In genomic region chr11:35907648-35908431, GRCh38 we compare ENCODE assay signal across 9 cellular contexts. TPM values are rescaled to one million over a fixed set of nuclear protein-coding genes. Genes with fewer than 3 reads are reported as not detected.
A peak's percentile ranks its signal among the peaks of the same experiment; 100 is the strongest.
DNase-seq lines count a peak whose midpoint lies in the region; ATAC-seq and TF ChIP-seq lines count a peak whose summit lies in the region.
"Had no signal": no experiment of that assay in that cellular context is flagged by ENCODE, and none has a peak within 500 bp of the region (broad histone marks: within the 10 kb centered on the region; RNA-seq: fewer than 3 reads in every experiment).

No MANE protein-coding gene starts in this region.

- no peak overlapping the region for H3K9ac ChIP-seq in fibroblast of lung (ENCODE audit: insufficient read depth, low read length)
- H3K9ac ChIP-seq: parathyroid adenoma had no signal

- H4K20me1 ChIP-seq in fibroblast of lung (ENCODE audit: control insufficient read depth, extremely low read depth, insufficient read depth, low read length): no peaks in the 10 kb centered on the region

- ATAC-seq in GM21576 (IDR thresholded peaks at IDR 0.05; ENCODE audit: unreplicated experiment): peak; percentile 71

- no peak overlapping the region for H2AFZ ChIP-seq in fibroblast of lung (ENCODE audit: low read length)
- H2AFZ ChIP-seq: parathyroid adenoma had no signal

- H3K79me2 ChIP-seq in fibroblast of lung (ENCODE audit: control insufficient read depth, insufficient read depth, low read length): no peaks in the 10 kb centered on the region
- H3K79me2 ChIP-seq: parathyroid adenoma had no signal

- no peak overlapping the region for H3K27ac ChIP-seq in fibroblast of lung (ENCODE audit: insufficient read depth, low read length)
- H3K27ac ChIP-seq: parathyroid adenoma had no signal

- DNase-seq in Daoy (ENCODE audit: low read depth) (peak; percentile 29), LoVo (ENCODE audit: low spot score) (peak; percentile 55), fibroblast of lung (ENCODE audit: low read depth in 2 of 2) (peak; percentile 66 to 99), occipital lobe (lab: John Stamatoyannopoulos, UW) (no peak), activated gamma-delta T cell (lab: John Stamatoyannopoulos, UW) (no peak), DMS79 treated with DMSO at 0.1 percent for 48 hours (lab: John Stamatoyannopoulos, UW) (no peak)
- no peak for DNase-seq in stimulated activated naive CD4-positive, alpha-beta T cell treated with Interleukin-2 at 50 U/mL for 16 hours (lab: John Stamatoyannopoulos, UW)

- no peak for TF ChIP-seq CTCF in fibroblast of lung (conservative IDR thresholded peaks at IDR 0.05 in 1 of 2, IDR thresholded peaks at IDR 0.05 in 1 of 2; ENCODE audit: low read depth in 1 of 2, low read length in 2 of 2)

- no peak overlapping the region for H3K4me2 ChIP-seq in fibroblast of lung (ENCODE audit: extremely low read depth, insufficient read depth, low read length)

- no peaks in the 10 kb centered on the region for H3K36me3 ChIP-seq in fibroblast of lung (ENCODE audit: control insufficient read depth, insufficient read depth, low read length)

- H3K27me3 ChIP-seq in fibroblast of lung (ENCODE audit: control insufficient read depth, insufficient read depth, low read length): no peaks in the 10 kb centered on the region

- no peak overlapping the region for H3K4me3 ChIP-seq in fibroblast of lung (replicated peaks in 1 of 4; ENCODE audit: control extremely low read depth in 1 of 4, insufficient read depth in 1 of 4, low read depth in 3 of 4, low read length in 4 of 4)

- H3K4me1 ChIP-seq in fibroblast of lung (ENCODE audit: control insufficient read depth, extremely low read depth, insufficient read depth, low read length): no peaks in the 10 kb centered on the region
- H3K4me1 ChIP-seq: parathyroid adenoma had no signal

- no peaks in the 10 kb centered on the region for H3K9me3 ChIP-seq in fibroblast of lung (ENCODE audit: control insufficient read depth, insufficient read depth, low read depth, low read length)

RNA-seq across cellular contexts. Expression of gene LDLRAD3, which starts 36.0 kb away (rescaled TPM):
- total RNA-seq in Daoy (2014; rRNA removed; shearing (Covaris generic)): 6.1 and 7.4 TPM in 2 replicates
- total RNA-seq in fibroblast of lung (3.8 and 4.9 TPM in 2 replicates), occipital lobe (58.8 TPM)
- 5.6 and 7.8 TPM in 2 replicates for polyA plus RNA-seq in fibroblast of lung
- polyA plus RNA-seq in fibroblast of lung (2012): 4.9 and 8.8 TPM in 2 replicates
- 8.6 and 20.4 TPM in 2 replicates for polyA minus RNA-seq in fibroblast of lung (ENCODE audit: low replicate concordance)

Comparison
In these comparisons a context has a peak if more than half of its experiments do, and no peak if none do; other contexts are left out.
1. DNase-seq: peak in Daoy (single experiment), LoVo (single experiment) and fibroblast of lung (2 of 2); none in occipital lobe (single experiment), stimulated activated naive CD4-positive, alpha-beta T cell treated with Interleukin-2 at 50 U/mL for 16 hours (single experiment), activated gamma-delta T cell (single experiment) and DMS79 treated with DMSO at 0.1 percent for 48 hours (single experiment).